11 cellular contexts compared by ENCODE assay signal in the genomic region with DNA sequence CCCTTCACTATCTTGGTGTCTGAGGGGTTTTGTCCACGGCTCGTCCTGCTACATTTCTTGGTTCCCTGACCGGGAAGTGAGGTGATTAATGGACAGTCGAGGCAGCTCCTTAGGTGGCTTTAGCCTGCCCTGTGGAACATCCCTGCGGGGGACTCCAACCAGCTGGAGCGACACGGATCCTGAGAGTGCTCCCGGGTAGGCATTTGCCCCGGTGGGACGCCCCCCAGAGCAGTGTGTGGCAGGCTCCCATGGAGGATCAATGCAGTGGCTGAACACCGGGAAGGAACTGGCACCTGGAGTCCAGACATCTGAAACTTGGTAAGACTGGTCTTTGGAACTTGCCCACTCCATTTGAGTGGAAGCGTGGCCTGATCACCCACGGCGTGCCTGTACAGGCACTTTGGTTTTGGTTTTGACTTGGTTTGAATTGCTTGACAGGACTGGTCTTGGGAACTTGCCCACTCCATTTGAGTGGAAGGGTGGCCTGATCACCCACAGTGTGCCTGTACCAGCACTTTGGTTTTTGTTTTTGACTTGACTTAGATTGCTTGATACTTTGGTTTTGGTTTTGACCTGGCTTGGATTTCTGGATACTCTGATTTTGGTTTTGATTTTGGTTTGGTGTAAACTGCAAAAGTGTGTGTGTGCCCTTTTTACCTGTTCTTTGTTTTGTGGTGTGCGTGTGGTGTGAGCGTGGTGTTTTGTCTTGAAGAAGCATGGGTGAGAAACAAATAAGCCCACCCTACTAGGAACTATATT. TPM values are rescaled to one million over a fixed set of nuclear protein-coding genes. Genes with fewer than 3 reads are reported as not detected.
DNase-seq lines count a peak whose midpoint lies in the region; ATAC-seq, FAIRE-seq and TF ChIP-seq lines count a peak whose summit lies in the region.
"Not testable (repeated sequence)": the region's sequence is repeated elsewhere in the genome, so short reads cannot be mapped to it uniquely, and the experiment has no call there.
"Had no signal": no experiment of that assay in that cellular context is flagged by ENCODE, and none has a peak within 500 bp of the region (broad histone marks: within the 10 kb centered on the region; RNA-seq: fewer than 3 reads in every experiment).

No MANE protein-coding gene starts in this region.

- H3K9me3 ChIP-seq in OCI-LY7 (ENCODE audit: low read length); K562 (replicated peaks; ENCODE audit: control insufficient read depth, insufficient read depth, low read depth, low read length); cardiac muscle cell (ENCODE audit: low read depth); mesenchymal stem cell (ENCODE audit: control insufficient read depth, low read length); neural progenitor cell (ENCODE audit: low read depth); smooth muscle cell (replicated peaks; ENCODE audit: low read depth): not testable (repeated sequence)

- peak overlapping the region; percentile 77 for H4K8ac ChIP-seq in mesenchymal stem cell (ENCODE audit: low read length)

- not testable (repeated sequence) for H3K4me3 Mint-ChIP-seq in GM23338
- H3K4me3 Mint-ChIP-seq in neural progenitor cell = peak overlapping the region; percentile 16

- H3K36me3 Mint-ChIP-seq in GM23338 (ENCODE audit: low read depth); neural progenitor cell: not testable (repeated sequence)

- H3K27ac ChIP-seq in GM23338 (ENCODE audit: low read depth) (peak overlapping the region; percentile 68; the same call in 1 of the 2 replicates), cardiac muscle cell (peak overlapping the region; percentile 73), smooth muscle cell (ENCODE audit: low read depth) (peak overlapping the region; percentile 65)
- H3K27ac ChIP-seq in OCI-LY7 (ENCODE audit: low read depth, low read length, poor library complexity, severe bottlenecking); K562 (ENCODE audit: extremely low read depth, low read depth, low read length); mesenchymal stem cell (ENCODE audit: low read length, poor library complexity, severe bottlenecking); neural progenitor cell: not testable (repeated sequence)

- not testable (repeated sequence) for H3K9me3 Mint-ChIP-seq in GM23338, neural progenitor cell

- H3K4ac ChIP-seq in mesenchymal stem cell (ENCODE audit: low read depth in 1 of 2, low read length in 2 of 2) = not testable (repeated sequence)

- not testable (repeated sequence) for H4K20me1 ChIP-seq in GM23338 (replicated peaks; ENCODE audit: insufficient read depth); OCI-LY7 (ENCODE audit: insufficient read depth, low read length); K562 (replicated peaks; ENCODE audit: control insufficient read depth, insufficient read depth, low read length); neural progenitor cell (ENCODE audit: low read depth); smooth muscle cell (ENCODE audit: low read depth)

- H2AFZ ChIP-seq in GM23338; OCI-LY7 (ENCODE audit: low read length); K562 (ENCODE audit: low read depth, low read length); mesenchymal stem cell (ENCODE audit: low read depth, low read length); neural progenitor cell (replicated peaks): not testable (repeated sequence)
- H2AFZ ChIP-seq in smooth muscle cell (ENCODE audit: low read depth) = peak overlapping the region; percentile 69

- H3K27me3 ChIP-seq in GM23338 (ENCODE audit: insufficient read depth); K562 (ENCODE audit: control insufficient read depth in 2 of 2, insufficient read depth in 2 of 2, low read length in 2 of 2); cardiac muscle cell; mesenchymal stem cell (ENCODE audit: control insufficient read depth in 1 of 2, insufficient read depth in 1 of 2, low read length in 2 of 2); neural progenitor cell; smooth muscle cell (ENCODE audit: low read depth): not testable (repeated sequence)

- peak overlapping the region; percentile 62 to 75 for H3K18ac ChIP-seq in mesenchymal stem cell (ENCODE audit: low read depth in 1 of 2, low read length in 2 of 2)

- in situ Hi-C loops in K562 (cut with MboI) = not testable (repeated sequence)

- not testable (repeated sequence) for TF ChIP-seq EP300 in K562 (IDR thresholded peaks at IDR 0.05; ENCODE audit: low read length)

- not testable (repeated sequence) for H2AK5ac ChIP-seq in mesenchymal stem cell (ENCODE audit: low read length, severe bottlenecking)

- H3K27me3 Mint-ChIP-seq in GM23338 (ENCODE audit: insufficient read depth, low read depth, poor library complexity); neural progenitor cell (ENCODE audit: insufficient read depth, low read depth): not testable (repeated sequence)

- H3K79me1 ChIP-seq in mesenchymal stem cell (replicated peaks; ENCODE audit: low read length, poor library complexity, severe bottlenecking) = not testable (repeated sequence)

- H3K23ac ChIP-seq in mesenchymal stem cell (ENCODE audit: low read length in 2 of 2) = not testable (repeated sequence)

- H2BK120ac ChIP-seq in mesenchymal stem cell (ENCODE audit: low read depth, low read length) = peak overlapping the region; percentile 49

- not testable (repeated sequence) for H3K36me3 ChIP-seq in GM23338 (ENCODE audit: insufficient read depth); OCI-LY7 (ENCODE audit: insufficient read depth, low read length); K562 (ENCODE audit: control insufficient read depth, insufficient read depth, low read length); cardiac muscle cell; mesenchymal stem cell (ENCODE audit: control insufficient read depth in 1 of 2, insufficient read depth in 2 of 2, low read depth in 1 of 2, low read length in 2 of 2); neural progenitor cell; smooth muscle cell (ENCODE audit: low read depth)

- not testable (repeated sequence) for H3K4me3 ChIP-seq in GM23338; OCI-LY7 (ENCODE audit: low read depth, low read length, poor library complexity, severe bottlenecking); K562; cardiac muscle cell; mesenchymal stem cell (ENCODE audit: insufficient read depth in 1 of 2, low read depth in 1 of 2, low read length in 2 of 2); neural progenitor cell
- H3K4me3 ChIP-seq in smooth muscle cell = peak overlapping the region; percentile 7

- 66% methylated on average over 16 of the region's 16 CpGs for WGBS in K562 (ENCODE audit: insufficient coverage, low coverage, missing lambda C conversion rate)
- whole genome bisulfite sequencing in mesenchymal stem cell = 53% methylated on average over 14 of the region's 16 CpGs
- WGBS in smooth muscle cell (ENCODE audit: low lambda C conversion rate) = 63% methylated on average over 16 of the region's 16 CpGs

- H3K4me1 Mint-ChIP-seq in GM23338 (peaks cover 49% of the 10 kb centered on the region), neural progenitor cell (peaks cover 11% of the 10 kb centered on the region)

- not testable (repeated sequence) for DNase-seq in GM23338 (ENCODE audit: low spot score); OCI-LY7 (ENCODE audit: low spot score); K562 (ENCODE audit: extremely low read depth in 1 of 4, low spot score in 3 of 4); cardiac muscle cell (ENCODE audit: low read depth in 1 of 2, low spot score in 1 of 2); mesenchymal stem cell; neural progenitor cell (ENCODE audit: low spot score); smooth muscle cell (lab: John Stamatoyannopoulos, UW; ENCODE audit: unreplicated experiment)

- not testable (repeated sequence) for BruUV-seq in OCI-LY7 (replicated peaks; lab: Mats Ljungman, UMichigan); K562 (replicated peaks; lab: Mats Ljungman, UMichigan)

- not testable (repeated sequence) for H3K79me2 ChIP-seq in GM23338 (replicated peaks; ENCODE audit: insufficient read depth); OCI-LY7 (ENCODE audit: insufficient read depth, low read depth, low read length); K562 (ENCODE audit: control insufficient read depth, insufficient read depth, low read length); neural progenitor cell (ENCODE audit: low read depth); smooth muscle cell (ENCODE audit: low read depth)

- not testable (repeated sequence) for H4K91ac ChIP-seq in mesenchymal stem cell (ENCODE audit: low read length)

- not testable (repeated sequence) for ATAC-seq in GM23338, K562

- not testable (repeated sequence) for H3K9me1 ChIP-seq in K562 (ENCODE audit: control insufficient read depth, insufficient read depth, low read length)

- not testable (repeated sequence) for H2BK5ac ChIP-seq in mesenchymal stem cell (ENCODE audit: low read depth, low read length, poor library complexity, severe bottlenecking)

- H3K9ac ChIP-seq in K562 (ENCODE audit: insufficient read depth in 1 of 2, low read depth in 2 of 2, low read length in 2 of 2) = peak overlapping the region in 1 of 2 experiments; percentile 46; a peak in 1 of 4 replicates
- H3K9ac ChIP-seq in mesenchymal stem cell (ENCODE audit: low read length); neural progenitor cell; smooth muscle cell (ENCODE audit: low read depth): not testable (repeated sequence)

- CTCF ChIA-PET in OCI-LY7 (lab: Charles Lee; ENCODE audit: unreplicated experiment); K562 (lab: Yijun Ruan, JAX; ENCODE audit: low intra/inter-chr PET ratio): not testable (repeated sequence)

- H3K14ac ChIP-seq in mesenchymal stem cell (ENCODE audit: low read length in 2 of 2) = not testable (repeated sequence)

- intact Hi-C loops in OCI-LY7 (cut with micrococcal nuclease; ENCODE audit: unreplicated experiment); K562 (cut with micrococcal nuclease): not testable (repeated sequence)

- not testable (repeated sequence) for H3K9me2 ChIP-seq in GM23338 (ENCODE audit: insufficient read depth); OCI-LY7 (ENCODE audit: insufficient read depth, low read length)

- H3K27ac Mint-ChIP-seq in GM23338 = peak overlapping the region; percentile 84
- not testable (repeated sequence) for H3K27ac Mint-ChIP-seq in neural progenitor cell

- not testable (repeated sequence) for TF ChIP-seq RAD21 in K562 (CRISPR knock-in tag; conservative IDR thresholded peaks at IDR 0.05 in 1 of 2, IDR thresholded peaks at IDR 0.05 in 1 of 2)

- TF ChIP-seq POLR2A in K562 (conservative IDR thresholded peaks at IDR 0.05) = not testable (repeated sequence)

- H3K4me1 ChIP-seq in GM23338 (ENCODE audit: insufficient read depth) = peaks cover 18% of the 10 kb centered on the region
- peaks cover 29% of the 10 kb centered on the region for H3K4me1 ChIP-seq in OCI-LY7 (ENCODE audit: insufficient read depth, low read length, poor library complexity, severe bottlenecking)
- H3K4me1 ChIP-seq in K562 (replicated peaks in 1 of 2; ENCODE audit: control insufficient read depth in 2 of 2, insufficient read depth in 2 of 2, low read length in 2 of 2) = peaks cover 22 to 29% of the 10 kb centered on the region in 2 experiments; a peak in 4 of 5 replicates
- H3K4me1 ChIP-seq in cardiac muscle cell (ENCODE audit: low read depth) = peaks cover 29% of the 10 kb centered on the region
- not testable (repeated sequence) for H3K4me1 ChIP-seq in mesenchymal stem cell (ENCODE audit: control insufficient read depth, insufficient read depth, low read depth, low read length); neural progenitor cell; smooth muscle cell (ENCODE audit: low read depth)

- not testable (repeated sequence) for H2BK15ac ChIP-seq in mesenchymal stem cell (ENCODE audit: low read depth, poor library complexity, severe bottlenecking)

- peak overlapping the region in 1 of 2 experiments; percentile 42 for H2BK12ac ChIP-seq in mesenchymal stem cell (ENCODE audit: low read length in 2 of 2)

- POLR2A ChIA-PET in OCI-LY7 (lab: Charles Lee) = interaction anchor here (0.7 kb wide), 1 partner anchor 1145 kb away, joined by 5 read pairs; no protein-coding TSS in a partner anchor
- POLR2A ChIA-PET in K562 (lab: Yijun Ruan, JAX) = not testable (repeated sequence)

- FAIRE-seq in K562 (lab: Jason Lieb, UNC) = not testable (repeated sequence)

- H3F3A ChIP-seq in GM23338 (replicated peaks; ENCODE audit: low read depth) (peaks cover 13% of the 10 kb centered on the region; the same call in 1 of the 2 replicates), neural progenitor cell (ENCODE audit: low read depth) (peaks cover 11% of the 10 kb centered on the region)
- H3F3A ChIP-seq in smooth muscle cell (ENCODE audit: low read depth) = not testable (repeated sequence)

- TF ChIP-seq CTCF in GM23338 (conservative IDR thresholded peaks at IDR 0.05; ENCODE audit: low read depth in 2 of 2); OCI-LY7 (conservative IDR thresholded peaks at IDR 0.05; ENCODE audit: low read length); K562 (IDR thresholded peaks at IDR 0.05 in 2 of 3, conservative IDR thresholded peaks at IDR 0.05 in 1 of 3; ENCODE audit: insufficient read depth in 2 of 3, low read depth in 1 of 3, low read length in 3 of 3); cardiac muscle cell (IDR thresholded peaks at IDR 0.05; ENCODE audit: low read depth, low read length); neural progenitor cell (IDR thresholded peaks at IDR 0.05); smooth muscle cell (IDR thresholded peaks at IDR 0.05; ENCODE audit: borderline replicate concordance, insufficient read depth, poor library complexity, severe bottlenecking): not testable (repeated sequence)

- not testable (repeated sequence) for H3K4me2 ChIP-seq in GM23338; K562 (ENCODE audit: insufficient read depth, low read length); mesenchymal stem cell (ENCODE audit: low read length, poor library complexity, severe bottlenecking); neural progenitor cell
- peak overlapping the region; percentile 25; the same call in 1 of the 2 replicates for H3K4me2 ChIP-seq in OCI-LY7 (ENCODE audit: low read length)
- peak overlapping the region; percentile 70 for H3K4me2 ChIP-seq in smooth muscle cell

RNA-seq across cellular contexts. Expression of gene ERVH48-1, which starts 7.1 kb away (rescaled TPM):
- total RNA-seq in GM23338 (2014; rRNA removed; shearing (Covaris generic)) = 37.0 and 44.2 TPM in 2 replicates
- polyA plus RNA-seq in GM23338 (2016; fragmentation: Nextera tagmentation; extraction: Ambion mirVana) (31.7 and 34.1 TPM in 2 replicates), K562 (2011; rRNA removed) (0.22 and 0.49 TPM in 2 replicates), K562 (2014; fragmentation: Illumina TruSeq; extraction: Trizol) (0.07 and 0.16 TPM in 2 replicates), K562 (2014; fragmentation: Nextera tagmentation; extraction: Ambion mirVana) (under 1 TPM; 0.08 to 0.15 TPM), K562 (2014; rRNA removed) (0.11 and 0.20 TPM in 2 replicates), cardiac muscle cell (0.11 and 0.24 TPM in 2 replicates), smooth muscle cell (6.8 and 9.8 TPM in 2 replicates)
- 0.09 TPM in 1 of 2 replicates, not detected in the other for total RNA-seq in OCI-LY7 (2014; rRNA removed; shearing (Covaris generic))
- total RNA-seq in OCI-LY7 (2022) (not detected in 2 replicates), K562 (2014; rRNA removed) (0.09 TPM in 1 of 2 replicates, not detected in the other), K562 (2014; rRNA removed; fragmentation: Illumina TruSeq; extraction: Trizol) (0.06 TPM in 1 of 2 replicates, not detected in the other), K562 (2015; rRNA removed; fragmentation: Illumina TruSeq; extraction: Trizol) (0.08 TPM in 1 of 2 replicates, not detected in the other), K562 (2021) (0.09 TPM in 1 of 2 replicates, not detected in the other), cardiac muscle cell (0.07 and 0.42 TPM in 2 replicates), neural progenitor cell (ENCODE audit: low replicate concordance) (0.19 TPM in 1 of 2 replicates, not detected in the other), smooth muscle cell (7.5 and 7.6 TPM in 2 replicates)
- 0.23 and 0.28 TPM in 2 replicates for total RNA-seq in K562 (2011; cell fraction: chromatin; rRNA removed; ENCODE audit: low replicate concordance)
- total RNA-seq in K562 (2011; cell fraction: nucleolus; rRNA removed) = 0.13 TPM in 1 of 2 replicates, not detected in the other
- 0.51 and 0.53 TPM in 2 replicates for total RNA-seq in K562 (2011; cell fraction: nucleoplasm; rRNA removed)
- 0.25 and 0.32 TPM in 2 replicates for polyA plus RNA-seq in K562 (2011; cell fraction: cytosol; rRNA removed)
- polyA plus RNA-seq in K562 (2011; cell fraction: nucleus; rRNA removed) = 0.13 and 0.27 TPM in 2 replicates
- 0.28 and 0.31 TPM in 2 replicates for polyA plus RNA-seq in K562 (2012)
- 0.06 and 0.07 TPM in 2 replicates for polyA minus RNA-seq in K562 (2011; rRNA and poly(A)+ RNA removed)
- not detected in 2 replicates for polyA minus RNA-seq in K562 (2011; cell fraction: cytosol; rRNA and poly(A)+ RNA removed)
- not detected in 2 replicates for polyA minus RNA-seq in K562 (2011; cell fraction: nucleus; rRNA and poly(A)+ RNA removed)
- polyA plus RNA-seq in mesenchymal stem cell (2013, experiment 1 of 2) = 0.54 TPM
- 0.60 TPM for polyA plus RNA-seq in mesenchymal stem cell (2013, experiment 2 of 2)
- total RNA-seq: CD8-positive, alpha-beta memory T cell; GM23248; Peyer's patch; Right ventricle myocardium inferior had no signal
- polyA plus RNA-seq: CD8-positive, alpha-beta memory T cell; GM23248 had no signal

RNA-seq across cellular contexts. Expression of gene NDUFV3, which starts 39.4 kb away (rescaled TPM):
- total RNA-seq in GM23338 (2014; rRNA removed; shearing (Covaris generic)) = 42.4 and 51.5 TPM in 2 replicates
- polyA plus RNA-seq in GM23338 (2016; fragmentation: Nextera tagmentation; extraction: Ambion mirVana) (71.2 and 75.5 TPM in 2 replicates), K562 (2011; rRNA removed) (37.2 and 41.9 TPM in 2 replicates), K562 (2014; fragmentation: Illumina TruSeq; extraction: Trizol) (63.0 and 77.9 TPM in 2 replicates), K562 (2014; fragmentation: Nextera tagmentation; extraction: Ambion mirVana) (10 to 100 TPM; 19.1 to 23.6 TPM), K562 (2014; rRNA removed) (67.2 and 80.0 TPM in 2 replicates), cardiac muscle cell (47.5 and 55.1 TPM in 2 replicates), smooth muscle cell (28.4 and 31.7 TPM in 2 replicates)
- total RNA-seq in OCI-LY7 (2014; rRNA removed; shearing (Covaris generic)) = 23.1 and 40.8 TPM in 2 replicates
- total RNA-seq in OCI-LY7 (2022) (28.2 and 29.4 TPM in 2 replicates), K562 (2014; rRNA removed) (87.8 and 89.7 TPM in 2 replicates), K562 (2014; rRNA removed; fragmentation: Illumina TruSeq; extraction: Trizol) (74.3 and 81.5 TPM in 2 replicates), K562 (2015; rRNA removed; fragmentation: Illumina TruSeq; extraction: Trizol) (79.7 and 80.6 TPM in 2 replicates), K562 (2021) (65.7 and 68.3 TPM in 2 replicates), cardiac muscle cell (28.9 and 50.5 TPM in 2 replicates), neural progenitor cell (ENCODE audit: low replicate concordance) (16.7 and 24.4 TPM in 2 replicates), smooth muscle cell (23.3 and 29.7 TPM in 2 replicates)
- total RNA-seq in K562 (2011; cell fraction: chromatin; rRNA removed; ENCODE audit: low replicate concordance) = 82.4 and 114 TPM in 2 replicates
- 48.2 and 54.4 TPM in 2 replicates for total RNA-seq in K562 (2011; cell fraction: nucleolus; rRNA removed)
- total RNA-seq in K562 (2011; cell fraction: nucleoplasm; rRNA removed) = 61.2 and 67.6 TPM in 2 replicates
- polyA plus RNA-seq in K562 (2011; cell fraction: cytosol; rRNA removed) = 43.0 and 44.1 TPM in 2 replicates
- 40.0 and 49.0 TPM in 2 replicates for polyA plus RNA-seq in K562 (2011; cell fraction: nucleus; rRNA removed)
- 58.0 and 60.8 TPM in 2 replicates for polyA plus RNA-seq in K562 (2012)
- 39.0 and 44.5 TPM in 2 replicates for polyA minus RNA-seq in K562 (2011; rRNA and poly(A)+ RNA removed)
- 35.1 and 42.7 TPM in 2 replicates for polyA minus RNA-seq in K562 (2011; cell fraction: cytosol; rRNA and poly(A)+ RNA removed)
- polyA minus RNA-seq in K562 (2011; cell fraction: nucleus; rRNA and poly(A)+ RNA removed) = 11.7 and 20.2 TPM in 2 replicates
- 38.6 TPM for polyA plus RNA-seq in mesenchymal stem cell (2013, experiment 1 of 2)
- polyA plus RNA-seq in mesenchymal stem cell (2013, experiment 2 of 2) = 39.6 TPM

RNA-seq across cellular contexts. Expression of gene PKNOX1, which starts 41.8 kb away (rescaled TPM):
- 21.9 and 29.9 TPM in 2 replicates for total RNA-seq in GM23338 (2014; rRNA removed; shearing (Covaris generic))
- polyA plus RNA-seq in GM23338 (2016; fragmentation: Nextera tagmentation; extraction: Ambion mirVana) = 76.7 and 79.9 TPM in 2 replicates
- 23.7 and 25.5 TPM in 2 replicates for total RNA-seq in OCI-LY7 (2014; rRNA removed; shearing (Covaris generic))
- total RNA-seq in OCI-LY7 (2022) = 23.4 and 32.9 TPM in 2 replicates
- total RNA-seq in K562 (2011; cell fraction: chromatin; rRNA removed; ENCODE audit: low replicate concordance) = 77.9 and 112 TPM in 2 replicates
- 19.3 and 19.8 TPM in 2 replicates for total RNA-seq in K562 (2011; cell fraction: nucleolus; rRNA removed)
- 31.2 and 36.2 TPM in 2 replicates for total RNA-seq in K562 (2011; cell fraction: nucleoplasm; rRNA removed)
- 9.6 and 13.2 TPM in 2 replicates for total RNA-seq in K562 (2014; rRNA removed)
- total RNA-seq in K562 (2014; rRNA removed; fragmentation: Illumina TruSeq; extraction: Trizol) = 12.2 and 14.5 TPM in 2 replicates
- total RNA-seq in K562 (2015; rRNA removed; fragmentation: Illumina TruSeq; extraction: Trizol) = 7.1 and 10.0 TPM in 2 replicates
- 11.7 and 14.9 TPM in 2 replicates for total RNA-seq in K562 (2021)
- 21.8 and 25.9 TPM in 2 replicates for polyA plus RNA-seq in K562 (2011; rRNA removed)
- 26.2 and 27.5 TPM in 2 replicates for polyA plus RNA-seq in K562 (2011; cell fraction: cytosol; rRNA removed)
- 27.5 and 40.6 TPM in 2 replicates for polyA plus RNA-seq in K562 (2011; cell fraction: nucleus; rRNA removed)
- 14.5 and 18.7 TPM in 2 replicates for polyA plus RNA-seq in K562 (2012)
- polyA plus RNA-seq in K562 (2014; fragmentation: Illumina TruSeq; extraction: Trizol) = 10.4 and 16.0 TPM in 2 replicates
- polyA plus RNA-seq in K562 (2014; fragmentation: Nextera tagmentation; extraction: Ambion mirVana) = 10 to 100 TPM in 1 of 2 experiments, 1 to 10 TPM in 1; 8.8 to 13.2 TPM
- 12.7 and 15.4 TPM in 2 replicates for polyA plus RNA-seq in K562 (2014; rRNA removed)
- 35.3 and 58.4 TPM in 2 replicates for polyA minus RNA-seq in K562 (2011; rRNA and poly(A)+ RNA removed)
- 6.0 and 16.1 TPM in 2 replicates for polyA minus RNA-seq in K562 (2011; cell fraction: cytosol; rRNA and poly(A)+ RNA removed)
- 13.2 and 35.0 TPM in 2 replicates for polyA minus RNA-seq in K562 (2011; cell fraction: nucleus; rRNA and poly(A)+ RNA removed)
- 8.1 and 10.5 TPM in 2 replicates for total RNA-seq in cardiac muscle cell
- polyA plus RNA-seq in cardiac muscle cell = 10.5 and 15.1 TPM in 2 replicates
- 10.6 TPM for polyA plus RNA-seq in mesenchymal stem cell (2013, experiment 1 of 2)
- polyA plus RNA-seq in mesenchymal stem cell (2013, experiment 2 of 2) = 10.5 TPM
- total RNA-seq in neural progenitor cell (ENCODE audit: low replicate concordance) = 10.3 and 11.0 TPM in 2 replicates
- 12.4 and 28.5 TPM in 2 replicates for total RNA-seq in smooth muscle cell
- polyA plus RNA-seq in smooth muscle cell = 20.4 and 20.8 TPM in 2 replicates

RNA-seq across cellular contexts. Expression of gene WDR4, which starts 53.2 kb away (rescaled TPM):
- total RNA-seq in GM23338 (2014; rRNA removed; shearing (Covaris generic)) = 50.2 TPM in 2 replicates
- polyA plus RNA-seq in GM23338 (2016; fragmentation: Nextera tagmentation; extraction: Ambion mirVana) = 20.3 and 22.5 TPM in 2 replicates
- 38.1 and 45.7 TPM in 2 replicates for total RNA-seq in OCI-LY7 (2014; rRNA removed; shearing (Covaris generic))
- 62.2 and 73.8 TPM in 2 replicates for total RNA-seq in OCI-LY7 (2022)
- 107 and 254 TPM in 2 replicates for total RNA-seq in K562 (2011; cell fraction: chromatin; rRNA removed; ENCODE audit: low replicate concordance)
- total RNA-seq in K562 (2011; cell fraction: nucleolus; rRNA removed) = 147 and 151 TPM in 2 replicates
- total RNA-seq in K562 (2011; cell fraction: nucleoplasm; rRNA removed) = 105 and 112 TPM in 2 replicates
- 30.2 and 41.6 TPM in 2 replicates for total RNA-seq in K562 (2014; rRNA removed)
- total RNA-seq in K562 (2014; rRNA removed; fragmentation: Illumina TruSeq; extraction: Trizol) = 21.4 and 29.7 TPM in 2 replicates
- total RNA-seq in K562 (2015; rRNA removed; fragmentation: Illumina TruSeq; extraction: Trizol) = 43.4 and 44.3 TPM in 2 replicates
- total RNA-seq in K562 (2021) = 95.3 and 95.4 TPM in 2 replicates
- 32.1 and 32.8 TPM in 2 replicates for polyA plus RNA-seq in K562 (2011; rRNA removed)
- 48.9 and 72.1 TPM in 2 replicates for polyA plus RNA-seq in K562 (2011; cell fraction: cytosol; rRNA removed)
- polyA plus RNA-seq in K562 (2011; cell fraction: nucleus; rRNA removed) = 84.3 and 132 TPM in 2 replicates
- polyA plus RNA-seq in K562 (2012) = 36.0 and 81.8 TPM in 2 replicates
- polyA plus RNA-seq in K562 (2014; fragmentation: Illumina TruSeq; extraction: Trizol) = 48.1 and 59.6 TPM in 2 replicates
- polyA plus RNA-seq in K562 (2014; fragmentation: Nextera tagmentation; extraction: Ambion mirVana) = 10 to 100 TPM in 1 of 2 experiments, 1 to 10 TPM in 1; 5.4 to 26.3 TPM
- polyA plus RNA-seq in K562 (2014; rRNA removed) = 76.3 and 90.2 TPM in 2 replicates
- polyA minus RNA-seq in K562 (2011; rRNA and poly(A)+ RNA removed) = 22.9 and 34.7 TPM in 2 replicates
- 29.9 and 35.5 TPM in 2 replicates for polyA minus RNA-seq in K562 (2011; cell fraction: cytosol; rRNA and poly(A)+ RNA removed)
- polyA minus RNA-seq in K562 (2011; cell fraction: nucleus; rRNA and poly(A)+ RNA removed) = 51.3 and 54.0 TPM in 2 replicates
- 8.1 and 8.8 TPM in 2 replicates for total RNA-seq in cardiac muscle cell
- 5.5 and 9.3 TPM in 2 replicates for polyA plus RNA-seq in cardiac muscle cell
- 6.9 TPM for polyA plus RNA-seq in mesenchymal stem cell (2013, experiment 1 of 2)
- 6.9 TPM for polyA plus RNA-seq in mesenchymal stem cell (2013, experiment 2 of 2)
- total RNA-seq in neural progenitor cell (ENCODE audit: low replicate concordance) = 5.7 and 14.6 TPM in 2 replicates
- total RNA-seq in smooth muscle cell = 2.6 and 5.1 TPM in 2 replicates
- polyA plus RNA-seq in smooth muscle cell = 5.1 and 6.2 TPM in 2 replicates
